2 cellular contexts compared by ENCODE assay signal in the genomic region with DNA sequence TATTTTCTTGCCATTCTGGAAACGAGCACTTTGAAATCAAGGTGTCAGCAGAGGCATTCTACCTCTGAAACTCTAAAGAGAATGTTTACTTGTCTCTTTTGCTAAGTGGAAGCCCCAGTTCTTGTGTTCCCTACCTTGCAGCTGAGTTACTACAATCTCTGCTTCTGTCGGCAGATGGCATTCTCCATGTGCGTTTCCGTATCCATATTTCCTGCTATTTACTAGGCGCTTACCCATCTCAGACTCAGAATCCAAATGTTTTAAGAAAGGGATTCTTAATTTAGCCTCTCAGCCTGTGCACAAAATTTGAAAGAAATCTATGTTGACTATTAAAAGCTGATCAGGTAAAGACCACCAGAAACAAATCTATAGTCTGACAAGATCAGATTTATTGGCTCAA.
TF ChIP-seq lines count a peak whose summit lies in the region.

No MANE protein-coding gene starts in this region.

TF ChIP-seq in HepG2, 621 proteins besides CTCF, POLR2A, EP300 and RAD21 (continued from another document):
- TF ChIP-seq, protein P1, sequence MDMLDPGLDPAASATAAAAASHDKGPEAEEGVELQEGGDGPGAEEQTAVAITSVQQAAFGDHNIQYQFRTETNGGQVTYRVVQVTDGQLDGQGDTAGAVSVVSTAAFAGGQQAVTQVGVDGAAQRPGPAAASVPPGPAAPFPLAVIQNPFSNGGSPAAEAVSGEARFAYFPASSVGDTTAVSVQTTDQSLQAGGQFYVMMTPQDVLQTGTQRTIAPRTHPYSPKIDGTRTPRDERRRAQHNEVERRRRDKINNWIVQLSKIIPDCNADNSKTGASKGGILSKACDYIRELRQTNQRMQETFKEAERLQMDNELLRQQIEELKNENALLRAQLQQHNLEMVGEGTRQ (IDR thresholded peaks at IDR 0.05; ENCODE audit: low read depth, low read length), result no peak
- TF ChIP-seq, protein P1 (CRISPR knock-in tag; IDR thresholded peaks at IDR 0.05; ENCODE audit: borderline replicate concordance), result no peak
- no peak for TF ChIP-seq MXD4 (CRISPR knock-in tag; IDR thresholded peaks at IDR 0.05)
- TF ChIP-seq ZNF567 (CRISPR knock-in tag; IDR thresholded peaks at IDR 0.05; ENCODE audit: borderline replicate concordance), result no peak
- TF ChIP-seq STAG1 (CRISPR knock-in tag; IDR thresholded peaks at IDR 0.05), result peak; percentile 72
TF ChIP-seq in HepG2: peak in this region for 3.

TF ChIP-seq in WTC11, 78 proteins besides CTCF, POLR2A, EP300 and RAD21 (continued from another document):
- TF ChIP-seq, protein P2, sequence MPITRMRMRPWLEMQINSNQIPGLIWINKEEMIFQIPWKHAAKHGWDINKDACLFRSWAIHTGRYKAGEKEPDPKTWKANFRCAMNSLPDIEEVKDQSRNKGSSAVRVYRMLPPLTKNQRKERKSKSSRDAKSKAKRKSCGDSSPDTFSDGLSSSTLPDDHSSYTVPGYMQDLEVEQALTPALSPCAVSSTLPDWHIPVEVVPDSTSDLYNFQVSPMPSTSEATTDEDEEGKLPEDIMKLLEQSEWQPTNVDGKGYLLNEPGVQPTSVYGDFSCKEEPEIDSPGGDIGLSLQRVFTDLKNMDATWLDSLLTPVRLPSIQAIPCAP (CRISPR knock-in tag; IDR thresholded peaks at IDR 0.05), result no peak
- TF ChIP-seq, protein P3, sequence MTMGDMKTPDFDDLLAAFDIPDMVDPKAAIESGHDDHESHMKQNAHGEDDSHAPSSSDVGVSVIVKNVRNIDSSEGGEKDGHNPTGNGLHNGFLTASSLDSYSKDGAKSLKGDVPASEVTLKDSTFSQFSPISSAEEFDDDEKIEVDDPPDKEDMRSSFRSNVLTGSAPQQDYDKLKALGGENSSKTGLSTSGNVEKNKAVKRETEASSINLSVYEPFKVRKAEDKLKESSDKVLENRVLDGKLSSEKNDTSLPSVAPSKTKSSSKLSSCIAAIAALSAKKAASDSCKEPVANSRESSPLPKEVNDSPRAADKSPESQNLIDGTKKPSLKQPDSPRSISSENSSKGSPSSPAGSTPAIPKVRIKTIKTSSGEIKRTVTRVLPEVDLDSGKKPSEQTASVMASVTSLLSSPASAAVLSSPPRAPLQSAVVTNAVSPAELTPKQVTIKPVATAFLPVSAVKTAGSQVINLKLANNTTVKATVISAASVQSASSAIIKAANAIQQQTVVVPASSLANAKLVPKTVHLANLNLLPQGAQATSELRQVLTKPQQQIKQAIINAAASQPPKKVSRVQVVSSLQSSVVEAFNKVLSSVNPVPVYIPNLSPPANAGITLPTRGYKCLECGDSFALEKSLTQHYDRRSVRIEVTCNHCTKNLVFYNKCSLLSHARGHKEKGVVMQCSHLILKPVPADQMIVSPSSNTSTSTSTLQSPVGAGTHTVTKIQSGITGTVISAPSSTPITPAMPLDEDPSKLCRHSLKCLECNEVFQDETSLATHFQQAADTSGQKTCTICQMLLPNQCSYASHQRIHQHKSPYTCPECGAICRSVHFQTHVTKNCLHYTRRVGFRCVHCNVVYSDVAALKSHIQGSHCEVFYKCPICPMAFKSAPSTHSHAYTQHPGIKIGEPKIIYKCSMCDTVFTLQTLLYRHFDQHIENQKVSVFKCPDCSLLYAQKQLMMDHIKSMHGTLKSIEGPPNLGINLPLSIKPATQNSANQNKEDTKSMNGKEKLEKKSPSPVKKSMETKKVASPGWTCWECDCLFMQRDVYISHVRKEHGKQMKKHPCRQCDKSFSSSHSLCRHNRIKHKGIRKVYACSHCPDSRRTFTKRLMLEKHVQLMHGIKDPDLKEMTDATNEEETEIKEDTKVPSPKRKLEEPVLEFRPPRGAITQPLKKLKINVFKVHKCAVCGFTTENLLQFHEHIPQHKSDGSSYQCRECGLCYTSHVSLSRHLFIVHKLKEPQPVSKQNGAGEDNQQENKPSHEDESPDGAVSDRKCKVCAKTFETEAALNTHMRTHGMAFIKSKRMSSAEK (CRISPR knock-in tag; IDR thresholded peaks at IDR 0.05; ENCODE audit: borderline replicate concordance), result no peak
TF ChIP-seq in WTC11: peak in this region for 0.
